ENCODE assay signal across 8 cellular contexts in genomic region chr3:12869025-12869695, GRCh38. TPM values are rescaled to one million over a fixed set of nuclear protein-coding genes. Genes with fewer than 3 reads are reported as not detected.
DNase-seq lines count a peak whose midpoint lies in the region; ATAC-seq, FAIRE-seq and TF ChIP-seq lines count a peak whose summit lies in the region.

No MANE protein-coding gene starts in this region.

- no peak overlapping the region for H3K27ac ChIP-seq in aorta (ENCODE audit: low read depth in 1 of 2, low read length in 2 of 2)
- no peak overlapping the region for H3K27ac ChIP-seq in osteoblast (ENCODE audit: low read depth, low read length)

- no peak overlapping the region for H3K4me2 ChIP-seq in osteoblast (ENCODE audit: insufficient read depth, low read length)

- peak overlapping the region; percentile 49 for H3K27ac Mint-ChIP-seq in central memory CD8-positive, alpha-beta T cell (ENCODE audit: low read depth)
- H3K27ac Mint-ChIP-seq in mesothelial cell of epicardium = no peak overlapping the region

- H3K9me3 Mint-ChIP-seq in central memory CD8-positive, alpha-beta T cell = no peaks in the 10 kb centered on the region
- H3K9me3 Mint-ChIP-seq in mesothelial cell of epicardium = peaks cover 6% of the 10 kb centered on the region

- ATAC-seq in GM21390 (IDR thresholded peaks at IDR 0.05; ENCODE audit: unreplicated experiment) = peak; percentile 63
- ATAC-seq in central memory CD8-positive, alpha-beta T cell (replicated peaks; ENCODE audit: extremely low read depth, poor library complexity, severe bottlenecking) = no peak
- ATAC-seq in aorta (ENCODE audit: low FRiP score) = peak; percentile 51

- H3K4me1 Mint-ChIP-seq in central memory CD8-positive, alpha-beta T cell = peaks cover 31% of the 10 kb centered on the region
- H3K4me1 Mint-ChIP-seq in mesothelial cell of epicardium = peaks cover 10% of the 10 kb centered on the region

- H4K20me1 ChIP-seq in osteoblast (ENCODE audit: insufficient read depth, low read length) = no peaks in the 10 kb centered on the region

- TF ChIP-seq CTCF in mesothelial cell of epicardium (IDR thresholded peaks at IDR 0.05; ENCODE audit: unreplicated experiment) (no peak), osteoblast (IDR thresholded peaks at IDR 0.05; ENCODE audit: extremely low read depth, low read depth, low read length) (no peak)

- DNase-seq in Caki2 (ENCODE audit: low read depth) (peak; percentile 33), NCI-H226 (peak; percentile 58), mesothelial cell of epicardium (ENCODE audit: low spot score in 2 of 2, unreplicated experiment in 2 of 2) (peak; percentile 63 to 76), aorta (peak in 1 of 2 donors; percentile 83), osteoblast (ENCODE audit: insufficient read length, low spot score, missing footprints) (no peak), RCC 7860 (ENCODE audit: low spot score) (no peak)
- DNase-seq in central memory CD8-positive, alpha-beta T cell (ENCODE audit: low spot score in 2 of 2) = no peak

- H2AFZ ChIP-seq in osteoblast (ENCODE audit: low read length) = no peak overlapping the region

- in situ Hi-C loops in Caki2 (cut with HindIII; ENCODE audit: low pct_unique_long_range_greater_than_20kb, low sequenced_read_pairs) = no loop called here

- no peaks in the 10 kb centered on the region for H3K27me3 Mint-ChIP-seq in central memory CD8-positive, alpha-beta T cell
- H3K27me3 Mint-ChIP-seq in mesothelial cell of epicardium (ENCODE audit: low read depth) = peaks cover 31% of the 10 kb centered on the region

- H3K36me3 ChIP-seq in aorta (ENCODE audit: control insufficient read depth in 1 of 2, insufficient read depth in 2 of 2, low read length in 1 of 2) = no peaks in the 10 kb centered on the region
- H3K36me3 ChIP-seq in osteoblast (ENCODE audit: insufficient read depth, low read length) = no peaks in the 10 kb centered on the region

- no peak for FAIRE-seq in RCC 7860 (lab: Jason Lieb, UNC)

- H3K79me2 ChIP-seq in osteoblast (ENCODE audit: insufficient read depth, low read length) = no peaks in the 10 kb centered on the region

- H3K9me3 ChIP-seq in aorta (ENCODE audit: control insufficient read depth, low read length) (no peaks in the 10 kb centered on the region), osteoblast (ENCODE audit: low read depth, low read length) (peaks cover 2% of the 10 kb centered on the region)

- H3K4me3 ChIP-seq in aorta (ENCODE audit: low read length in 2 of 2) (no peak overlapping the region), osteoblast (ENCODE audit: insufficient read depth, low read length) (no peak overlapping the region)

- H3K36me3 Mint-ChIP-seq in central memory CD8-positive, alpha-beta T cell (ENCODE audit: insufficient read depth) = peaks cover 3% of the 10 kb centered on the region
- H3K36me3 Mint-ChIP-seq in mesothelial cell of epicardium = no peaks in the 10 kb centered on the region

- intact Hi-C loops in aorta (cut with DNase I) = loop anchor here (2.0 to 5.0 kb wide), 2 partner anchors 24 to 118 kb away; no protein-coding TSS in a partner anchor

- H3K4me1 ChIP-seq in aorta (ENCODE audit: control insufficient read depth in 1 of 2, insufficient read depth in 2 of 2, low read length in 2 of 2) (no peaks in the 10 kb centered on the region), osteoblast (ENCODE audit: insufficient read depth, low read length) (no peaks in the 10 kb centered on the region)

- WGBS in aorta, 2 donors = 23% methylated on average over 24 to 28 of the region's 28 CpGs

- H3K4me3 Mint-ChIP-seq in central memory CD8-positive, alpha-beta T cell = peak overlapping the region; percentile 65
- peak overlapping the region; percentile 68 for H3K4me3 Mint-ChIP-seq in mesothelial cell of epicardium

- H3K27me3 ChIP-seq in aorta (ENCODE audit: control insufficient read depth in 1 of 2, insufficient read depth in 2 of 2, low read length in 1 of 2) (no peaks in the 10 kb centered on the region), osteoblast (ENCODE audit: insufficient read depth, low read length) (peaks cover 5% of the 10 kb centered on the region)

RNA-seq across cellular contexts. Expression of gene RPL32, which starts 27.8 kb away (rescaled TPM):
- 1,005 and 1,130 TPM in 2 replicates for total RNA-seq in Caki2 (2014; rRNA removed; shearing (Covaris generic); ENCODE audit: low replicate concordance)
- total RNA-seq in mesothelial cell of epicardium (1,710 to 1,896 TPM (median 1,851 TPM) in 3 replicates), aorta (1,000 to 10,000 TPM; 1,255 to 1,309 TPM), osteoblast (524 and 1,095 TPM in 2 replicates)
- 1,000 to 10,000 TPM; 2,819 to 3,270 TPM for polyA plus RNA-seq in aorta

Comparison
In these comparisons a context has a peak if more than half of its experiments do, and no peak if none do; other contexts are left out.
1. DNase-seq: peak in Caki2 (single experiment), NCI-H226 (single experiment) and mesothelial cell of epicardium (2 of 2); none in central memory CD8-positive, alpha-beta T cell (0 of 2), osteoblast (single experiment) and RCC 7860 (single experiment).